ENCODE assay signal across 25 cellular contexts in genomic region chr10:54594289-54594688, GRCh38.
"Had no signal": no experiment of that assay in that cellular context is flagged by ENCODE, and none has a peak within 500 bp of the region (broad histone marks: within the 10 kb centered on the region; RNA-seq: fewer than 3 reads in every experiment).

No MANE protein-coding gene starts in this region.

- H3K4me1 ChIP-seq: esophagus muscularis mucosa, foreskin keratinocyte, gastroesophageal sphincter, heart right ventricle, lower lobe of right lung had no signal

- H3K27ac ChIP-seq: coronary artery, dorsolateral prefrontal cortex, esophagus muscularis mucosa, foreskin keratinocyte, gastroesophageal sphincter, heart right ventricle, lower lobe of right lung had no signal

- DNase-seq: cerebellar nuclear complex; dermis blood vessel endothelial cell; dorsolateral prefrontal cortex; effector CD4-positive, alpha-beta T cell; effector memory CD4-positive, alpha-beta T cell; foreskin keratinocyte; glutamatergic neuron; head of caudate nucleus; heart right ventricle; hippocampal formation; kidney glomerular epithelial cell; left colon; left ventricle myocardium superior; lower lobe of right lung; mesenchymal stem cell; mucosa of descending colon had no signal

- H3K9me3 ChIP-seq: gastroesophageal sphincter, lower lobe of right lung, mucosa of descending colon had no signal

- H3K27me3 ChIP-seq: foreskin keratinocyte, gastroesophageal sphincter, heart right ventricle had no signal

- ATAC-seq: foreskin keratinocyte, gastroesophageal sphincter, heart right ventricle, left colon, left lobe of liver, left ventricle myocardium superior, mucosa of descending colon had no signal

- FAIRE-seq: colon, endothelial cell of umbilical vein, frontal cortex, islet of Langerhans, keratinocyte had no signal

- H3K4me3 ChIP-seq: coronary artery, dorsolateral prefrontal cortex, esophagus muscularis mucosa, gastroesophageal sphincter, heart right ventricle, lower lobe of right lung, mucosa of descending colon had no signal

- H3K36me3 ChIP-seq: esophagus muscularis mucosa, gastroesophageal sphincter, heart right ventricle, lower lobe of right lung had no signal
